In the genomic region with DNA sequence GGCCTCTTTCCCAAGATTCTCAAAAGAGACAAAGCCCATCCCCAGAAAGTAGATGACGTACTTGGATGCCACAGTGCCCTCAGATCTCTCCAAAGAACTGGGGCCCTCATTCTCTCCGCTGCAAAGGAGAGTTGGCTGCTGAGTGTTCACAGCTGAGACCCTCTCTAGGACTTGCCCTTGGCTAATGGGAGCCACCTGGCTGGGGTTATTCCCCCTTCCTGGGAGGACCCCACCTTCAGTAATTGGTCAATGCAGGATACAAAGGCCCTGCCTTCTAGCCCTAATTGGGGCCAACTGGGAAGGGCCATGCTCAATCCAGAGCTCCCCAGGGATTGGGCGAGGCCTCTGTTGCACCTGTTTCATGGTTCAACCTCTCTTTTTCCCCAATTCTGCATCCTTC, we compare ENCODE assay signal across 20 cellular contexts.
"Had no signal": no experiment of that assay in that cellular context is flagged by ENCODE, and none has a peak within 500 bp of the region (broad histone marks: within the 10 kb centered on the region; RNA-seq: fewer than 3 reads in every experiment).

No MANE protein-coding gene starts in this region.

- H3K36me3 ChIP-seq: prostate gland, sigmoid colon, stomach, thyroid gland had no signal

- H3K36me3 Mint-ChIP-seq: immature natural killer cell; memory B cell; natural killer cell; stimulated activated effector memory CD8-positive, alpha-beta T cell treated with anti-CD3 and anti-CD28 coated beads, Interleukin-12 subunit alpha, Interleukin-12 subunit beta, amount 100 ng/mL, for 72 hours had no signal

- H3K27me3 ChIP-seq: sigmoid colon, stomach, thyroid gland had no signal

- ATAC-seq: effector memory CD8-positive, alpha-beta T cell; left colon; natural killer cell; right cardiac atrium; stimulated activated effector memory CD8-positive, alpha-beta T cell treated with anti-CD3 and anti-CD28 coated beads, Interleukin-12 subunit alpha, Interleukin-12 subunit beta, amount 100 ng/mL, for 72 hours had no signal

- H3K27me3 Mint-ChIP-seq: effector memory CD8-positive, alpha-beta T cell; memory B cell had no signal

- DNase-seq: cortex of kidney; effector memory CD8-positive, alpha-beta T cell; hypothalamus; immature natural killer cell; islet precursor cell; kidney glomerular epithelial cell; natural killer cell; right cardiac atrium; sigmoid colon; stimulated activated CD4-positive, alpha-beta T cell treated with anti-CD3 and anti-CD28 coated beads, Interleukin-2, amount 100 ng/mL, for 24 hours; stimulated activated CD4-positive, alpha-beta T cell treated with anti-CD3 and anti-CD28 coated beads, Interleukin-4, amount 100 ng/mL, for 24 hours; stimulated activated naive CD4-positive, alpha-beta T cell treated with Interleukin-2 at 50 U/mL for 16 hours; stomach; thyroid gland; trophoblast cell had no signal

- H3K9me3 ChIP-seq: prostate gland, sigmoid colon, stomach, thyroid gland had no signal

- H3K9me3 Mint-ChIP-seq: effector memory CD8-positive, alpha-beta T cell; natural killer cell; stimulated activated effector memory CD8-positive, alpha-beta T cell treated with anti-CD3 and anti-CD28 coated beads, Interleukin-12 subunit alpha, Interleukin-12 subunit beta, amount 100 ng/mL, for 72 hours had no signal

- H3K4me1 ChIP-seq: prostate gland, stomach, thyroid gland had no signal

- H3K27ac Mint-ChIP-seq: effector memory CD8-positive, alpha-beta T cell; immature natural killer cell; memory B cell; natural killer cell; stimulated activated effector memory CD8-positive, alpha-beta T cell treated with anti-CD3 and anti-CD28 coated beads, Interleukin-12 subunit alpha, Interleukin-12 subunit beta, amount 100 ng/mL, for 72 hours had no signal

- H3K4me3 ChIP-seq: lung, prostate gland, sigmoid colon, stomach, thyroid gland had no signal

- H3K4me1 Mint-ChIP-seq: immature natural killer cell; memory B cell; natural killer cell; stimulated activated effector memory CD8-positive, alpha-beta T cell treated with anti-CD3 and anti-CD28 coated beads, Interleukin-12 subunit alpha, Interleukin-12 subunit beta, amount 100 ng/mL, for 72 hours had no signal

- H3K4me3 Mint-ChIP-seq: effector memory CD8-positive, alpha-beta T cell; immature natural killer cell; memory B cell; natural killer cell; stimulated activated effector memory CD8-positive, alpha-beta T cell treated with anti-CD3 and anti-CD28 coated beads, Interleukin-12 subunit alpha, Interleukin-12 subunit beta, amount 100 ng/mL, for 72 hours had no signal

- H3K27ac ChIP-seq: prostate gland, sigmoid colon, stomach, thyroid gland had no signal
